Comparison of ENCODE assay signal across 8 cellular contexts in the genomic region with DNA sequence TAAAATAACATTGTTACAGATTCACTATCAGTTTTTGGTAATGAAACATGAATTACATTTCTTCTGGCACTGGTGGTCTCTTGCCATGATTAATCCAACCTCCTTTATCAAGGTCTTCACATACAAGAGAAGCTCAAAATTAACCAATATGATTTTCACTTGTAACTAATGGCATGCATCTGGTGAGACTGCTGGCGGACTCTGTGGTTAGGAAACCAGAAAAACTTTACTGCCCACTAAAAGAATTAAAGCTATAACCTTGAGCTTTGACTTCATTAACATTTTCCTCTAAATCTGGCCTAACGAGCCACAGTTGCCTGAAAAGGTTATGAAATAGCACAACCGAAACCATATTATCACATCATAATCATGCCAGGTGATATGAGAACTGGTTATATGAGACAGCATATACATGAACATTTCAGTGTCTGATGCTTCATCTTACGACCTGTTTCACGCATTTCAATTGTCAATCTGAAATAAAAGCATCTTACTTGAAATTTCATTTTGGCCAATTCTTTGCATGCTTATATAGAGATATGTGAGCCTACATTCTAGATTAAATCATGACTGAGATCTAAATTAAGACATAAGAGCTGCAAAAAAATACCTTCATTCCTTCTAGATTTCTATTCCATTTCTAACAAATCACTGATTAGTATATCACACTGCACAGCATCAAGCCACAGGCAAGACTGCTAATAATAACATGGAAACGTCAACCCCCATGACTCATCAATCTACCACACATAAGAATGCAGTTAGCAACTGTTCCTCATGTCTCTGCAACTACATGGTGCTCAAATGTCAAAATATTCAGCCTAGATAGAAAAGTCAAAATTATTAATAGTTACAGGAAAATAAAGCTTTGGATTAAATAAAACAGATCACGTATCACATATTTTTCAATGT.
DNase-seq lines count a peak whose midpoint lies in the region; ATAC-seq and TF ChIP-seq lines count a peak whose summit lies in the region.

No MANE protein-coding gene starts in this region.

- H3K27me3 ChIP-seq in SK-N-SH (ENCODE audit: insufficient read depth) (no peaks in the 10 kb centered on the region), endodermal cell (ENCODE audit: control insufficient read depth, insufficient read depth, low read length, poor library complexity, severe bottlenecking) (no peaks in the 10 kb centered on the region)

- ATAC-seq in GM18868 (IDR thresholded peaks at IDR 0.05; ENCODE audit: unreplicated experiment) (peak; percentile 98), HG03097 (IDR thresholded peaks at IDR 0.05; ENCODE audit: low FRiP score, unreplicated experiment) (peak; percentile 81), Right ventricle myocardium superior (ENCODE audit: poor library complexity) (peak; percentile 97)

- POLR2A ChIA-PET in SK-N-SH (lab: Yijun Ruan, JAX) = no interaction called here

- DNase-seq in AG08395 (ENCODE audit: low spot score) (peak; percentile 74), SK-N-SH (peak; percentile 3), Right ventricle myocardium superior (no peak), DMS79 treated with DMSO at 0.1 percent for 48 hours (lab: John Stamatoyannopoulos, UW) (no peak), endodermal cell (no peak), NCI-H128 (lab: John Stamatoyannopoulos, UW; ENCODE audit: unreplicated experiment) (no peak)

- 0 out of 4 replicates have a peak overlapping the region, but pooled peaks of 1 of the 2 experiments have one; percentile 1 for H3K4me3 ChIP-seq in SK-N-SH (ENCODE audit: low read depth in 2 of 2, low read length in 1 of 2)
- no peak overlapping the region for H3K4me3 ChIP-seq in endodermal cell (ENCODE audit: low read length)

- H3K9me2 ChIP-seq in SK-N-SH = no peaks in the 10 kb centered on the region

- peaks cover 66% of the 10 kb centered on the region for H3K79me2 ChIP-seq in SK-N-SH (ENCODE audit: insufficient read depth)

- WGBS in SK-N-SH (ENCODE audit: low lambda C conversion rate) = 74% methylated on average over 7 of the region's 7 CpGs
- 80 to 93% methylated on average over 1 to 6 of the region's 7 CpGs for WGBS in endodermal cell (ENCODE audit: insufficient coverage in 1 of 2, insufficient read length in 1 of 2), 2 experiments

- H3K9me3 ChIP-seq in SK-N-SH (no peaks in the 10 kb centered on the region), endodermal cell (ENCODE audit: control insufficient read depth, low read length) (no peaks in the 10 kb centered on the region)

- H3K36me3 ChIP-seq in SK-N-SH (replicated peaks in 1 of 2; ENCODE audit: control insufficient read depth in 1 of 2, insufficient read depth in 2 of 2, low read length in 1 of 2) (peaks cover 0 to 4% of the 10 kb centered on the region in 2 experiments), endodermal cell (ENCODE audit: control insufficient read depth, insufficient read depth, low read length) (no peaks in the 10 kb centered on the region)

- no peak overlapping the region for H3K27ac Mint-ChIP-seq in endodermal cell

- H4K20me1 ChIP-seq in SK-N-SH (ENCODE audit: insufficient read depth) = peaks cover 6% of the 10 kb centered on the region; the same call in 1 of the 2 replicates

- TF ChIP-seq CTCF in SK-N-SH (IDR thresholded peaks at IDR 0.05) (no peak), endodermal cell (conservative IDR thresholded peaks at IDR 0.05) (no peak)

- peaks cover 5% of the 10 kb centered on the region for H3K36me3 Mint-ChIP-seq in endodermal cell (ENCODE audit: low read depth)

- H3K27ac ChIP-seq in SK-N-SH (ENCODE audit: low read depth in 2 of 2, low read length in 1 of 2) (peak overlapping the region; percentile 60 to 69; a peak in 3 of 4 replicates), endodermal cell (ENCODE audit: low read depth, low read length) (no peak overlapping the region)

- H3K4me1 ChIP-seq in SK-N-SH (ENCODE audit: control insufficient read depth in 1 of 2, insufficient read depth in 2 of 2, low read depth in 1 of 2, low read length in 1 of 2) (peaks cover 0 to 21% of the 10 kb centered on the region in 2 experiments; a peak in 3 of 4 replicates), endodermal cell (ENCODE audit: control insufficient read depth, insufficient read depth, low read length) (peaks cover 8% of the 10 kb centered on the region)

- TF ChIP-seq RAD21 in SK-N-SH (IDR thresholded peaks at IDR 0.05; ENCODE audit: low read length) = no peak

- intact Hi-C loops in Right ventricle myocardium superior (cut with DNase I) = no loop called here

- no peaks in the 10 kb centered on the region for H3K4me1 Mint-ChIP-seq in endodermal cell

- no peaks in the 10 kb centered on the region for H3K27me3 Mint-ChIP-seq in endodermal cell (ENCODE audit: insufficient read depth)

- no peak overlapping the region for H2AFZ ChIP-seq in SK-N-SH (ENCODE audit: low read depth)

- TF ChIP-seq EP300 in SK-N-SH (IDR thresholded peaks at IDR 0.05; ENCODE audit: borderline replicate concordance in 1 of 2, low read depth in 1 of 2, low read length in 1 of 2) = no peak

- CTCF ChIA-PET in SK-N-SH (lab: Yijun Ruan, JAX) = interaction anchor here (3.0 kb wide), 1 partner anchor 14 kb away, joined by 16 read pairs; no protein-coding TSS in a partner anchor

- peaks cover 4% of the 10 kb centered on the region for H3K9me3 Mint-ChIP-seq in endodermal cell

- peak overlapping the region; percentile 31; the same call in 1 of the 2 replicates for H3K4me2 ChIP-seq in SK-N-SH

- peaks cover 21% of the 10 kb centered on the region for H3F3A ChIP-seq in SK-N-SH (replicated peaks; ENCODE audit: insufficient read depth)

- H3K9ac ChIP-seq in SK-N-SH (peak overlapping the region; percentile 15; the same call in 1 of the 2 replicates), endodermal cell (ENCODE audit: extremely low read depth, low read length, poor library complexity, severe bottlenecking) (no peak overlapping the region)

- no peak overlapping the region for H3K4me3 Mint-ChIP-seq in endodermal cell

TF ChIP-seq in SK-N-SH, 30 proteins besides CTCF, POLR2A, EP300 and RAD21 (continues in another document):
- TF ChIP-seq MXI1 (IDR thresholded peaks at IDR 0.05; ENCODE audit: low read depth, low read length) = no peak
- no peak for TF ChIP-seq TAF1 (IDR thresholded peaks at IDR 0.05; ENCODE audit: borderline replicate concordance, low read depth, low read length)
- TF ChIP-seq POLR2AphosphoS5 (IDR thresholded peaks at IDR 0.05; ENCODE audit: low read depth, low read length) = peak; percentile 23; the same call in 1 of the 2 replicates
- no peak for TF ChIP-seq ELF1 (IDR thresholded peaks at IDR 0.05)
- TF ChIP-seq, protein P1, sequence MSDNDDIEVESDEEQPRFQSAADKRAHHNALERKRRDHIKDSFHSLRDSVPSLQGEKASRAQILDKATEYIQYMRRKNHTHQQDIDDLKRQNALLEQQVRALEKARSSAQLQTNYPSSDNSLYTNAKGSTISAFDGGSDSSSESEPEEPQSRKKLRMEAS (IDR thresholded peaks at IDR 0.05; ENCODE audit: low read depth) = peak; percentile 40; the same call in 1 of the 2 replicates
- no peak for TF ChIP-seq NRF1 (IDR thresholded peaks at IDR 0.05; ENCODE audit: low read depth, low read length)
- TF ChIP-seq FOXJ3 (CRISPR knock-in tag; IDR thresholded peaks at IDR 0.05) = no peak
- TF ChIP-seq, protein P2, sequence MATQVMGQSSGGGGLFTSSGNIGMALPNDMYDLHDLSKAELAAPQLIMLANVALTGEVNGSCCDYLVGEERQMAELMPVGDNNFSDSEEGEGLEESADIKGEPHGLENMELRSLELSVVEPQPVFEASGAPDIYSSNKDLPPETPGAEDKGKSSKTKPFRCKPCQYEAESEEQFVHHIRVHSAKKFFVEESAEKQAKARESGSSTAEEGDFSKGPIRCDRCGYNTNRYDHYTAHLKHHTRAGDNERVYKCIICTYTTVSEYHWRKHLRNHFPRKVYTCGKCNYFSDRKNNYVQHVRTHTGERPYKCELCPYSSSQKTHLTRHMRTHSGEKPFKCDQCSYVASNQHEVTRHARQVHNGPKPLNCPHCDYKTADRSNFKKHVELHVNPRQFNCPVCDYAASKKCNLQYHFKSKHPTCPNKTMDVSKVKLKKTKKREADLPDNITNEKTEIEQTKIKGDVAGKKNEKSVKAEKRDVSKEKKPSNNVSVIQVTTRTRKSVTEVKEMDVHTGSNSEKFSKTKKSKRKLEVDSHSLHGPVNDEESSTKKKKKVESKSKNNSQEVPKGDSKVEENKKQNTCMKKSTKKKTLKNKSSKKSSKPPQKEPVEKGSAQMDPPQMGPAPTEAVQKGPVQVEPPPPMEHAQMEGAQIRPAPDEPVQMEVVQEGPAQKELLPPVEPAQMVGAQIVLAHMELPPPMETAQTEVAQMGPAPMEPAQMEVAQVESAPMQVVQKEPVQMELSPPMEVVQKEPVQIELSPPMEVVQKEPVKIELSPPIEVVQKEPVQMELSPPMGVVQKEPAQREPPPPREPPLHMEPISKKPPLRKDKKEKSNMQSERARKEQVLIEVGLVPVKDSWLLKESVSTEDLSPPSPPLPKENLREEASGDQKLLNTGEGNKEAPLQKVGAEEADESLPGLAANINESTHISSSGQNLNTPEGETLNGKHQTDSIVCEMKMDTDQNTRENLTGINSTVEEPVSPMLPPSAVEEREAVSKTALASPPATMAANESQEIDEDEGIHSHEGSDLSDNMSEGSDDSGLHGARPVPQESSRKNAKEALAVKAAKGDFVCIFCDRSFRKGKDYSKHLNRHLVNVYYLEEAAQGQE (IDR thresholded peaks at IDR 0.05; ENCODE audit: low read depth, low read length) = no peak
- peak; percentile 83 for TF ChIP-seq JUND (IDR thresholded peaks at IDR 0.05)
- TF ChIP-seq SIN3A (IDR thresholded peaks at IDR 0.05; ENCODE audit: borderline replicate concordance, low read depth, low read length) = no peak
- TF ChIP-seq, protein P3, sequence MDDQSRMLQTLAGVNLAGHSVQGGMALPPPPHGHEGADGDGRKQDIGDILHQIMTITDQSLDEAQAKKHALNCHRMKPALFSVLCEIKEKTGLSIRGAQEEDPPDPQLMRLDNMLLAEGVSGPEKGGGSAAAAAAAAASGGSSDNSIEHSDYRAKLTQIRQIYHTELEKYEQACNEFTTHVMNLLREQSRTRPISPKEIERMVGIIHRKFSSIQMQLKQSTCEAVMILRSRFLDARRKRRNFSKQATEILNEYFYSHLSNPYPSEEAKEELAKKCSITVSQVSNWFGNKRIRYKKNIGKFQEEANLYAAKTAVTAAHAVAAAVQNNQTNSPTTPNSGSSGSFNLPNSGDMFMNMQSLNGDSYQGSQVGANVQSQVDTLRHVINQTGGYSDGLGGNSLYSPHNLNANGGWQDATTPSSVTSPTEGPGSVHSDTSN (IDR thresholded peaks at IDR 0.05) = peak; percentile 91
- TF ChIP-seq MEF2A (IDR thresholded peaks at IDR 0.05; ENCODE audit: borderline replicate concordance, low read depth) = peak; percentile 91
- peak; percentile 81 for TF ChIP-seq TCF12 (IDR thresholded peaks at IDR 0.05)
- peak; percentile 86 for TF ChIP-seq FOSL2 (IDR thresholded peaks at IDR 0.05; ENCODE audit: borderline replicate concordance, low read depth)

Comparison
In these comparisons a context has a peak if more than half of its experiments do, and no peak if none do; other contexts are left out.
1. DNase-seq: peak in AG08395 (single experiment) and SK-N-SH (single experiment); none in Right ventricle myocardium superior (single experiment), DMS79 treated with DMSO at 0.1 percent for 48 hours (single experiment), endodermal cell (single experiment) and NCI-H128 (single experiment).
2. Peak in every context shown above with its lines, with median percentiles within 50 percentile points of each other: ATAC-seq.